17 cellular contexts compared by ENCODE assay signal in genomic region chr5:31982661-31983060, GRCh38.
A peak's percentile ranks its signal among the peaks of the same experiment; 100 is the strongest.
DNase-seq lines count a peak whose midpoint lies in the region; TF ChIP-seq lines count a peak whose summit lies in the region.
"Had no signal": no experiment of that assay in that cellular context is flagged by ENCODE, and none has a peak within 500 bp of the region (broad histone marks: within the 10 kb centered on the region; RNA-seq: fewer than 3 reads in every experiment).

No MANE protein-coding gene starts in this region.

- DNase-seq in astrocyte of the spinal cord (ENCODE audit: low read depth, low spot score): peak; percentile 39
- DNase-seq in nephron progenitor cell: no peak
- no peak for DNase-seq in SIG-M5 (lab: John Stamatoyannopoulos, UW)
- no peak for DNase-seq in activated naive CD4-positive, alpha-beta T cell (lab: John Stamatoyannopoulos, UW)
- no peak for DNase-seq in NCI-H2107 treated with DMSO at 0.1 percent for 48 hours (lab: John Stamatoyannopoulos, UW; ENCODE audit: unreplicated experiment)
- DNase-seq in DMS153 (lab: John Stamatoyannopoulos, UW): no peak
- DNase-seq: ACHN; AML-193; Caco-2; CD4-positive, alpha-beta T cell; DMS79; GM23248 had no signal

- no peak for TF ChIP-seq CTCF in VCaP (conservative IDR thresholded peaks at IDR 0.05)
- no peak for TF ChIP-seq CTCF in astrocyte of the spinal cord (IDR thresholded peaks at IDR 0.05; ENCODE audit: low read depth, low read length)
- no peak for TF ChIP-seq CTCF in nephron progenitor cell (IDR thresholded peaks at IDR 0.05)

- peak overlapping the region; percentile 25 for H3K27ac Mint-ChIP-seq in nephron progenitor cell
- H3K27ac Mint-ChIP-seq: CD4-positive, alpha-beta T cell; IgD-negative memory B cell had no signal

- no peak overlapping the region for H3K4me3 ChIP-seq in astrocyte of the spinal cord (ENCODE audit: low read depth, low read length)
- H3K4me3 ChIP-seq: GM12878, GM23248, HAP-1 had no signal

- H3K9me3 Mint-ChIP-seq in nephron progenitor cell: peaks cover 1% of the 10 kb centered on the region
- H3K9me3 Mint-ChIP-seq: CD4-positive, alpha-beta T cell; IgD-negative memory B cell had no signal

- peak overlapping the region; percentile 66 for H3K27ac ChIP-seq in VCaP
- H3K27ac ChIP-seq: C4-2B, GM23248 had no signal

- no peak overlapping the region for H3K4me3 Mint-ChIP-seq in nephron progenitor cell
- H3K4me3 Mint-ChIP-seq: CD4-positive, alpha-beta T cell; IgD-negative memory B cell had no signal

- no peaks in the 10 kb centered on the region for H3K27me3 Mint-ChIP-seq in nephron progenitor cell (ENCODE audit: low read depth, poor library complexity)
- H3K27me3 Mint-ChIP-seq: CD4-positive, alpha-beta T cell; IgD-negative memory B cell had no signal

- peaks cover 18% of the 10 kb centered on the region for H3K4me1 Mint-ChIP-seq in nephron progenitor cell
- H3K4me1 Mint-ChIP-seq: IgD-negative memory B cell had no signal

- peaks cover 4% of the 10 kb centered on the region for H3K36me3 Mint-ChIP-seq in nephron progenitor cell (ENCODE audit: low read depth)
- H3K36me3 Mint-ChIP-seq: IgD-negative memory B cell had no signal

- in situ Hi-C loops in astrocyte of the spinal cord (cut with HindIII; ENCODE audit: low sequenced_read_pairs): no loop called here
